In the genomic region with DNA sequence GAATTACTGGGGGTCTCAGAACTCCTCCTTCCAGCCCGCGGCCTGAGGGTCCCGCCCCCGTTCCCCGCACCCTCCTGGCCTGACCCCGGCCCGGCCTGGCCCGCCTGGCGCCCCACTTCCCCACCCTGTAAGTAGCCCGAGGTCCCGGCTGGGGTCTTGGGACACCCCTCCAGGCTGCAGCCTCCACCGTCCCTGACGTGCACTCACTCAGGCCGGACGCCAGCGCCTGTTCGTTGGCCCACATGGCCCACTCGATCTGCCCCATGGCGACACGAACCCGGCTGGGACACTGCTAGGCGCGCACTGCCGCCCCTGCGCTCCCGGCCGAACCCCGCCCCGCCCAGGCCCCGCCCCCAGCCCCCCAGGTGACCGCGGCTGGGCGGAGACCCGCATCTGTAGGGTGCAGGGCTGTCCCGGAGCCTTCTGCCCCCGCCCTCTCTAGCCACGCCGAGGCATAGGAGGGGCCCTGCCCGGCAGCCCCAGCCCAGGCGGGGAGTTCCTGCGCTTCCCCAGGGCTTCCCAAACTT, we compare ENCODE assay signal across 8 cellular contexts. TPM values are rescaled to one million over a fixed set of nuclear protein-coding genes. Genes with fewer than 3 reads are reported as not detected.
DNase-seq lines count a peak whose midpoint lies in the region; ATAC-seq and TF ChIP-seq lines count a peak whose summit lies in the region.

Gene CYBA, minus strand, starts transcription at position 305 of the 527 bp plus-strand sequence. Its CDS starts 40 bp downstream, at position 265.

- H3K27me3 ChIP-seq in uterus, result no peaks in the 10 kb centered on the region

- H3K9me3 ChIP-seq in uterus, result no peaks in the 10 kb centered on the region

- TF ChIP-seq POLR2A in uterus (IDR thresholded peaks at IDR 0.05), result peak in 1 of 2 donors; percentile 34

- peak within 1 kb of the TSS; percentile 80 for H3K4me3 ChIP-seq in AG10803 (ENCODE audit: low read length)
- peak within 1 kb of the TSS; percentile 57 to 59 for H3K4me3 ChIP-seq in uterus

- in situ Hi-C loops in SK-MEL-5 (cut with HindIII; ENCODE audit: low pct_unique_long_range_greater_than_20kb, low sequenced_read_pairs), result no loop called here

- TF ChIP-seq CTCF in AG10803 (conservative IDR thresholded peaks at IDR 0.05; ENCODE audit: low read length), result no peak
- TF ChIP-seq CTCF in uterus (IDR thresholded peaks at IDR 0.05), result no peak

- H3K27ac ChIP-seq in uterus, result peak within 1 kb of the TSS; percentile 5 to 15

- no peaks in the 10 kb centered on the region for H3K4me1 ChIP-seq in uterus

- DNase-seq in AG10803 (ENCODE audit: low read depth), result peak; percentile 40
- no peak for DNase-seq in SK-MEL-5 (ENCODE audit: low read depth, low spot score)
- DNase-seq in activated naive CD4-positive, alpha-beta T cell treated with anti-CD3 and anti-CD28 coated beads, Interleukin-2, amount 50 U/mL, for 16 hours, result peak; percentile 73
- peak; percentile 93 for DNase-seq in cardiac septum (ENCODE audit: low spot score)
- no peak for DNase-seq in pulmonary artery endothelial cell (ENCODE audit: low read depth, low spot score)
- peak in 1 of 2 donors; percentile 36 for DNase-seq in uterus

- ATAC-seq in GM18907 (IDR thresholded peaks at IDR 0.05; ENCODE audit: unreplicated experiment) (peak; percentile 69), HG03135 (IDR thresholded peaks at IDR 0.05; ENCODE audit: unreplicated experiment) (peak; percentile 65)

- intact Hi-C loops in cardiac septum (cut with DNase I), result no loop called here
- intact Hi-C loops in uterus (cut with DNase I; ENCODE audit: low total_unique reads), result no loop called here

- no peaks in the 10 kb centered on the region for H3K36me3 ChIP-seq in uterus

RNA-seq across cellular contexts. Expression of gene CYBA, which starts in this region (rescaled TPM):
- 34.2 and 41.9 TPM in 2 replicates for total RNA-seq in SK-MEL-5 (2014; rRNA removed; shearing (Covaris generic))
- 32.9 and 58.6 TPM in 2 replicates for polyA plus RNA-seq in SK-MEL-5 (2015; cell fraction: cytosol; rRNA removed)
- 15.0 and 20.2 TPM in 2 replicates for polyA plus RNA-seq in SK-MEL-5 (2015; cell fraction: nucleus; rRNA removed)
- 26.8 TPM for total RNA-seq in cardiac septum
- 20.8 and 34.5 TPM in 2 replicates for total RNA-seq in pulmonary artery endothelial cell
- total RNA-seq in uterus, result 10 to 100 TPM; 17.4 to 72.0 (median 38.3) TPM

Comparison
In these comparisons a context has a peak if more than half of its experiments do, and no peak if none do; other contexts are left out.
1. DNase-seq: peak in AG10803 (single experiment), activated naive CD4-positive, alpha-beta T cell treated with anti-CD3 and anti-CD28 coated beads, Interleukin-2, amount 50 U/mL, for 16 hours (single experiment) and cardiac septum (single experiment); none in SK-MEL-5 (single experiment) and pulmonary artery endothelial cell (single experiment).